In the genomic region with DNA sequence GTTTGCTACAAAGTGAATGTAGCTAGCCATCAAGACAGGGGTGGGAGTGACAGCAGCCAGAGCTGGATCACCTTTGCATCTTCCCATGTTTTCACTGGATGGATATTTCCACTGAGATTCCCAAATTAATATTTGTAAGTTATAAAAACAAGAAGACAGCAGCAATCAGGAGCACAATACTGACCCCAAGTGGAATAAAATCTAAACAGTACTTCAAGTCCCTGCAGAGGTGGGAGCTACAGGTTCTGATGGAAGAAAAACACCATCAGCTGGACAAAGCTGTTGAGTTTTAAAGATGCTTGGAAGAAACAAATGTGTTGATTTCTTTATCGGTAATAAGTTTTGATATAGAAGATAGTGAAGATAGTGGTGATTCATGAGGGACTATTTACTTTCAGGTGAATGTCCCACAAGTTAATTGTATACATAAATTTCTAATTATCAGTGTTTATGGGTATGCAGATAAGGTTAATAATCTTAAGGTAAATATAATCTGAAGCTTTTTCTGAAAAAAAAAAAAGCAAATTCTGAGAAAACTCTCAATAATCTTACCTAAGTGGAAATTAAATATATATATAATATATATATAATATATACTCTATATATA, we compare ENCODE assay signal across 8 cellular contexts.
A peak's percentile ranks its signal among the peaks of the same experiment; 100 is the strongest.
DNase-seq lines count a peak whose midpoint lies in the region; ATAC-seq, FAIRE-seq and TF ChIP-seq lines count a peak whose summit lies in the region.

No MANE protein-coding gene starts in this region.

- H3K4me3 Mint-ChIP-seq in activated CD4-positive, alpha-beta T cell treated with anti-CD3 and anti-CD28 coated beads, Interleukin-2, amount 10 ng/mL, durations not matched to agents 24 days and 14 days, result no peak overlapping the region
- no peak overlapping the region for H3K4me3 Mint-ChIP-seq in natural killer cell treated with Interleukin-12 subunit alpha and Interleukin-12 subunit beta and Interleukin-15 and Interleukin-18, amount 100 ng/mL, for 72 hours

- no peaks in the 10 kb centered on the region for H3K9me3 ChIP-seq in adrenal gland (replicated peaks in 1 of 3)

- no peak for ATAC-seq in HG02642 (IDR thresholded peaks at IDR 0.05; ENCODE audit: poor library complexity, unreplicated experiment)
- no peak for ATAC-seq in natural killer cell treated with Interleukin-12 subunit alpha and Interleukin-12 subunit beta and Interleukin-15 and Interleukin-18, amount 100 ng/mL, for 72 hours

- no peak for TF ChIP-seq POLR2A in adrenal gland (IDR thresholded peaks at IDR 0.05)

- peaks cover 0 to 15% of the 10 kb centered on the region in 2 donors for H3K4me1 ChIP-seq in adrenal gland (replicated peaks in 1 of 2)

- intact Hi-C loops in adrenal gland (cut with DNase I), result no loop called here
- intact Hi-C loops in activated CD4-positive, alpha-beta T cell treated with anti-CD3 and anti-CD28 coated beads, Interleukin-2, amount 10 ng/mL, durations not matched to agents 24 days and 14 days (cut with micrococcal nuclease), result no loop called here

- peak; percentile 66 for DNase-seq in AG08395 (ENCODE audit: low spot score)
- DNase-seq in HuH-7.5 (ENCODE audit: low spot score), result peak; percentile 11
- peak in 1 of 7 donors; percentile 4 for DNase-seq in adrenal gland
- no peak for DNase-seq in NCI-H2029 (lab: John Stamatoyannopoulos, UW)
- DNase-seq in activated CD4-positive, alpha-beta T cell treated with anti-CD3 and anti-CD28 coated beads, Interleukin-2, amount 10 ng/mL, durations not matched to agents 24 days and 14 days, result no peak
- no peak for DNase-seq in natural killer cell treated with Interleukin-12 subunit alpha and Interleukin-12 subunit beta and Interleukin-15 and Interleukin-18, amount 100 ng/mL, for 72 hours (ENCODE audit: low spot score)

- FAIRE-seq in islet of Langerhans (lab: Jason Lieb, UNC), result peak; percentile 92

- no peak overlapping the region for H3K4me3 ChIP-seq in adrenal gland

- WGBS in adrenal gland, 4 donors, result 24 to 60% (median 44%) methylated on average over 1 of the region's 1 CpG

- no peaks in the 10 kb centered on the region for H3K36me3 ChIP-seq in adrenal gland (replicated peaks in 1 of 2)

- H3K36me3 Mint-ChIP-seq in activated CD4-positive, alpha-beta T cell treated with anti-CD3 and anti-CD28 coated beads, Interleukin-2, amount 10 ng/mL, durations not matched to agents 24 days and 14 days (ENCODE audit: low read depth), result no peaks in the 10 kb centered on the region
- H3K36me3 Mint-ChIP-seq in natural killer cell treated with Interleukin-12 subunit alpha and Interleukin-12 subunit beta and Interleukin-15 and Interleukin-18, amount 100 ng/mL, for 72 hours, result no peaks in the 10 kb centered on the region

- TF ChIP-seq CTCF in adrenal gland (IDR thresholded peaks at IDR 0.05), result peak; percentile 38 to 74 (median 55)

- no peaks in the 10 kb centered on the region for H3K4me1 Mint-ChIP-seq in activated CD4-positive, alpha-beta T cell treated with anti-CD3 and anti-CD28 coated beads, Interleukin-2, amount 10 ng/mL, durations not matched to agents 24 days and 14 days
- no peaks in the 10 kb centered on the region for H3K4me1 Mint-ChIP-seq in natural killer cell treated with Interleukin-12 subunit alpha and Interleukin-12 subunit beta and Interleukin-15 and Interleukin-18, amount 100 ng/mL, for 72 hours (ENCODE audit: low read depth in 2 of 2)

- no peak overlapping the region for H3K27ac Mint-ChIP-seq in activated CD4-positive, alpha-beta T cell treated with anti-CD3 and anti-CD28 coated beads, Interleukin-2, amount 10 ng/mL, durations not matched to agents 24 days and 14 days
- no peak overlapping the region for H3K27ac Mint-ChIP-seq in natural killer cell treated with Interleukin-12 subunit alpha and Interleukin-12 subunit beta and Interleukin-15 and Interleukin-18, amount 100 ng/mL, for 72 hours

- no peaks in the 10 kb centered on the region for H3K27me3 Mint-ChIP-seq in activated CD4-positive, alpha-beta T cell treated with anti-CD3 and anti-CD28 coated beads, Interleukin-2, amount 10 ng/mL, durations not matched to agents 24 days and 14 days
- no peaks in the 10 kb centered on the region for H3K27me3 Mint-ChIP-seq in natural killer cell treated with Interleukin-12 subunit alpha and Interleukin-12 subunit beta and Interleukin-15 and Interleukin-18, amount 100 ng/mL, for 72 hours

- H3K9me3 Mint-ChIP-seq in activated CD4-positive, alpha-beta T cell treated with anti-CD3 and anti-CD28 coated beads, Interleukin-2, amount 10 ng/mL, durations not matched to agents 24 days and 14 days, result no peaks in the 10 kb centered on the region
- no peaks in the 10 kb centered on the region for H3K9me3 Mint-ChIP-seq in natural killer cell treated with Interleukin-12 subunit alpha and Interleukin-12 subunit beta and Interleukin-15 and Interleukin-18, amount 100 ng/mL, for 72 hours

- no peaks in the 10 kb centered on the region for H3K27me3 ChIP-seq in adrenal gland

- H3K27ac ChIP-seq in adrenal gland, result no peak overlapping the region

Comparison
In these comparisons a context has a peak if more than half of its experiments do, and no peak if none do; other contexts are left out.
1. DNase-seq: peak in AG08395 (single experiment) and HuH-7.5 (single experiment); none in NCI-H2029 (single experiment), activated CD4-positive, alpha-beta T cell treated with anti-CD3 and anti-CD28 coated beads, Interleukin-2, amount 10 ng/mL, durations not matched to agents 24 days and 14 days (single experiment) and natural killer cell treated with Interleukin-12 subunit alpha and Interleukin-12 subunit beta and Interleukin-15 and Interleukin-18, amount 100 ng/mL, for 72 hours (single experiment).